In the genomic region with DNA sequence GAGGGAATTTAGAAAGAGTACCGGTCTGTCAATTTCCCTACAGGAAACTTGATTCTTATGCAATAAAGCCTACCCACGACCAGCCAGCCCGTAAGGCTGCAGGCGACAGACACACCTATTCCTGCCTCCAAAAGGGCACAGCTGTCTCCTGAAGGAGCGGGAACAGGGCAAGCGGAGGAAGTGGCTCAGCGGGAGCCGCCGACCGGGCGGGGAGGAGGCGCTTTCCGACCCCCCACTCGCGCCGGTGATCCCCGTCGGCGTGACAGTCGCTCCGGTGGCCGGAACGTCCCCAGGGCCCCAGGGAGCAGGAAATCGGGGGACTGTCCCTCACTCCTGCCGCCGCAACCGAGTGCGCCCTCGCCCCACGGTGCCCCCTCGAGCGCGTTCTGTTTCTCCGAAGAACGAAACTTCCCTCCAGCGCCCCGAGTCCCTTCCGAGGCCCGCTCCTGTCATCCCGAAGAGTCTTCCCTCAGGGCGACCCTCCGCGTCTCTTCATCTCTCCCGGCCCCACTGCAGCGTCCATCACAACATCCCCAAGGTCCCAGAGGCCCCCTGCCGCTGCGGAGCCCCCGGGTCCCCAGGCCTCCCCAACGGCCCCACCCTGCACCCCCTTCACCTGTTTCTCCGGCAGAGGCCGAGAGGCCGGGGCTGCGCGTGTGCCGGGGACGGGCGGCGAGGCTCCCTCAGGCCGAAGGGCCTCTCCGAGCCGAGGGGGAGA, we compare ENCODE assay signal across 8 cellular contexts. TPM values are rescaled to one million over a fixed set of nuclear protein-coding genes. Genes with fewer than 3 reads are reported as not detected.
DNase-seq lines count a peak whose midpoint lies in the region; ATAC-seq and TF ChIP-seq lines count a peak whose summit lies in the region.

No MANE protein-coding gene starts in this region.

- H3K4me2 ChIP-seq in Karpas-422 (ENCODE audit: low read depth, low read length, poor library complexity, severe bottlenecking), result peak overlapping the region; percentile 96

- WGBS in lower leg skin, 2 donors, result 0% methylated on average over 46 to 55 of the region's 61 CpGs

- peak overlapping the region; percentile 91 for H3K4me3 Mint-ChIP-seq in T-helper 2 cell treated with Interferon-gamma antibody and Interleukin-4, amounts not matched to agents 5 μg/mL and 100 μg/mL, for 36 hours

- no peaks in the 10 kb centered on the region for H3K27me3 ChIP-seq in Karpas-422 (ENCODE audit: low read length)

- no peaks in the 10 kb centered on the region for H3K36me3 ChIP-seq in Karpas-422 (ENCODE audit: insufficient read depth, low read length)

- peak overlapping the region; percentile 88 for H2AFZ ChIP-seq in Karpas-422 (ENCODE audit: low read length)

- no peaks in the 10 kb centered on the region for H3K79me2 ChIP-seq in Karpas-422 (ENCODE audit: low read length)

- H3K27me3 Mint-ChIP-seq in T-helper 2 cell treated with Interferon-gamma antibody and Interleukin-4, amounts not matched to agents 5 μg/mL and 100 μg/mL, for 36 hours (ENCODE audit: low read depth), result no peaks in the 10 kb centered on the region

- TF ChIP-seq CTCF in choroid plexus epithelial cell (conservative IDR thresholded peaks at IDR 0.05; ENCODE audit: low read depth, low read length), result no peak
- TF ChIP-seq CTCF in lower leg skin (IDR thresholded peaks at IDR 0.05), result no peak

- H3K27ac Mint-ChIP-seq in T-helper 2 cell treated with Interferon-gamma antibody and Interleukin-4, amounts not matched to agents 5 μg/mL and 100 μg/mL, for 36 hours, result peak overlapping the region; percentile 100

- H3K9me2 ChIP-seq in Karpas-422 (replicated peaks; ENCODE audit: insufficient read depth, low read length), result no peaks in the 10 kb centered on the region

- no peaks in the 10 kb centered on the region for H3K9me3 Mint-ChIP-seq in T-helper 2 cell treated with Interferon-gamma antibody and Interleukin-4, amounts not matched to agents 5 μg/mL and 100 μg/mL, for 36 hours

- H3K4me1 Mint-ChIP-seq in T-helper 2 cell treated with Interferon-gamma antibody and Interleukin-4, amounts not matched to agents 5 μg/mL and 100 μg/mL, for 36 hours (ENCODE audit: low read depth), result peaks cover 38% of the 10 kb centered on the region

- peak; percentile 85 for DNase-seq in SIG-M5 treated with dmso at 0.1 percent for 504 hours (lab: John Stamatoyannopoulos, UW; ENCODE audit: unreplicated experiment)
- no peak for DNase-seq in SIG-M5 (lab: John Stamatoyannopoulos, UW)
- DNase-seq in Karpas-422, result peak; percentile 53
- peak; percentile 44 for DNase-seq in T-helper 2 cell treated with Interferon-gamma antibody and Interleukin-4, amounts not matched to agents 5 μg/mL and 100 μg/mL, for 36 hours (ENCODE audit: low spot score)
- peak; percentile 41 for DNase-seq in choroid plexus epithelial cell (ENCODE audit: low read depth)
- peak; percentile 58 to 91 for DNase-seq in lower leg skin (ENCODE audit: low spot score in 2 of 2)
- DNase-seq in stimulated activated CD8-positive, alpha-beta memory T cell treated with anti-CD3 and anti-CD28 coated beads, Interleukin-7, amount 100 ng/mL, for 24 hours (ENCODE audit: low read depth), result peak; percentile 13

- H3K27ac ChIP-seq in Karpas-422 (ENCODE audit: low read length), result no peak overlapping the region

- peaks cover 9% of the 10 kb centered on the region for H3K36me3 Mint-ChIP-seq in T-helper 2 cell treated with Interferon-gamma antibody and Interleukin-4, amounts not matched to agents 5 μg/mL and 100 μg/mL, for 36 hours (ENCODE audit: low read depth)

- peaks cover 8% of the 10 kb centered on the region; the same call in 1 of the 2 replicates for H4K20me1 ChIP-seq in Karpas-422 (ENCODE audit: insufficient read depth, low read depth, low read length)

- peaks cover 26% of the 10 kb centered on the region for H3K4me1 ChIP-seq in Karpas-422 (ENCODE audit: low read length)

- H3K4me3 ChIP-seq in Karpas-422 (ENCODE audit: low read length) (peak overlapping the region; percentile 90), choroid plexus epithelial cell (ENCODE audit: low read depth, low read length) (peak overlapping the region; percentile 95), lower leg skin (ENCODE audit: low read depth, poor library complexity, severe bottlenecking) (peak overlapping the region; percentile 93)

- no peak for TF ChIP-seq POLR2A in lower leg skin (IDR thresholded peaks at IDR 0.05)

- peak overlapping the region; percentile 87 for H3K9ac ChIP-seq in Karpas-422 (ENCODE audit: low read length)

- intact Hi-C loops in lower leg skin (cut with DNase I; ENCODE audit: low total_unique reads), result no loop called here

- H3K9me3 ChIP-seq in Karpas-422 (ENCODE audit: low read length), result no peaks in the 10 kb centered on the region

- no peak for ATAC-seq in HG03175 (IDR thresholded peaks at IDR 0.05; ENCODE audit: unreplicated experiment)

RNA-seq across cellular contexts. Expression of a gene that starts 0.4 kb away (rescaled TPM):
- total RNA-seq in Karpas-422 (2014; rRNA removed; shearing (Covaris generic); ENCODE audit: low replicate concordance), result 16.3 and 24.4 TPM in 2 replicates
- 100 to 1,000 TPM; 109 to 149 (median 124) TPM for total RNA-seq in lower leg skin

RNA-seq across cellular contexts. Expression of a gene that starts 35.2 kb away (rescaled TPM):
- not detected in 2 replicates for total RNA-seq in Karpas-422 (2014; rRNA removed; shearing (Covaris generic); ENCODE audit: low replicate concordance)
- 100 to 1,000 TPM; 171 to 336 (median 255) TPM for total RNA-seq in lower leg skin

Comparison
In these comparisons a context has a peak if more than half of its experiments do, and no peak if none do; other contexts are left out.
1. RNA of a gene that starts 35.2 kb away (total RNA-seq): 171 to 336 TPM in lower leg skin; not detected in Karpas-422; every median in the first group is over 100 times any median in the second.
2. Peak in every context shown above with its lines, with median percentiles within 50 percentile points of each other: H3K4me3 ChIP-seq.